In the genomic region with DNA sequence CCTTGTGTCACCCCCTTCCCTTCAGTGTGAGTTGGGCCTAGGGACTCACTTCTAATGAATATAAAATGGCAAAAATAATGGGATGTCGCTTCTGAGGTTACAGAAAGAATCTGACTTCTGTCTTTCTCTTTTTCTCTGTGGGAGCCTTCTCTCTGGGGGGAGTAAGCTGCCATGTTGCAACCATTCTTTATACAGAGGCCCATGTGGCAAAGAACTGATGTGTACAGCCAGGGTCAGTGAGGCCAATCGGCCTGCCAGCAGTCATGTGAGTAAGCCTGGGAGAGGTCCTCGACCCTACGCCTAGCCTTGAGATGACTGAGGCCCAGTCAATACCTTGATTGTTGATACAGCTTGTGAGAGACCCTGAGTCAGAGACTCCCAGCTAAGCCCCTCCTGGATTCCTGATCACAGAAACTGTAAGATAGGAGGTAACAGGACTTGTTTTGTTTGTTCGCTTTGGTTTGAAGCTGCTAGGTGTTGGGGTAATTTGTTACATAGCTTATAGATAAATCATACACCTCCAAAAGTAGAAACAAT, we compare ENCODE assay signal across 1 cellular context.
TF ChIP-seq lines count a peak whose summit lies in the region.

No MANE protein-coding gene starts in this region.

TF ChIP-seq in IMR-90, 13 proteins besides CTCF, POLR2A, EP300 and RAD21:
- TF ChIP-seq RFX5 (IDR thresholded peaks at IDR 0.05; ENCODE audit: low read depth, low read length): no peak
- TF ChIP-seq, protein P1, sequence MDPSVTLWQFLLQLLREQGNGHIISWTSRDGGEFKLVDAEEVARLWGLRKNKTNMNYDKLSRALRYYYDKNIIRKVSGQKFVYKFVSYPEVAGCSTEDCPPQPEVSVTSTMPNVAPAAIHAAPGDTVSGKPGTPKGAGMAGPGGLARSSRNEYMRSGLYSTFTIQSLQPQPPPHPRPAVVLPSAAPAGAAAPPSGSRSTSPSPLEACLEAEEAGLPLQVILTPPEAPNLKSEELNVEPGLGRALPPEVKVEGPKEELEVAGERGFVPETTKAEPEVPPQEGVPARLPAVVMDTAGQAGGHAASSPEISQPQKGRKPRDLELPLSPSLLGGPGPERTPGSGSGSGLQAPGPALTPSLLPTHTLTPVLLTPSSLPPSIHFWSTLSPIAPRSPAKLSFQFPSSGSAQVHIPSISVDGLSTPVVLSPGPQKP (IDR thresholded peaks at IDR 0.05; ENCODE audit: borderline replicate concordance, low read depth, low read length): no peak
- no peak for TF ChIP-seq MAZ (IDR thresholded peaks at IDR 0.05; ENCODE audit: borderline replicate concordance, low read depth, low read length)
- TF ChIP-seq MXI1 (IDR thresholded peaks at IDR 0.05; ENCODE audit: borderline replicate concordance, low read depth, low read length): no peak
- TF ChIP-seq NFE2L2 (IDR thresholded peaks at IDR 0.05; ENCODE audit: low read depth, low read length): no peak
- TF ChIP-seq CEBPB (IDR thresholded peaks at IDR 0.05; ENCODE audit: low read depth, low read length): peak; percentile 41; the same call in 1 of the 2 replicates
- TF ChIP-seq FOS (IDR thresholded peaks at IDR 0.05; ENCODE audit: low read depth, low read length): no peak
- TF ChIP-seq, protein P2, sequence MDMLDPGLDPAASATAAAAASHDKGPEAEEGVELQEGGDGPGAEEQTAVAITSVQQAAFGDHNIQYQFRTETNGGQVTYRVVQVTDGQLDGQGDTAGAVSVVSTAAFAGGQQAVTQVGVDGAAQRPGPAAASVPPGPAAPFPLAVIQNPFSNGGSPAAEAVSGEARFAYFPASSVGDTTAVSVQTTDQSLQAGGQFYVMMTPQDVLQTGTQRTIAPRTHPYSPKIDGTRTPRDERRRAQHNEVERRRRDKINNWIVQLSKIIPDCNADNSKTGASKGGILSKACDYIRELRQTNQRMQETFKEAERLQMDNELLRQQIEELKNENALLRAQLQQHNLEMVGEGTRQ (IDR thresholded peaks at IDR 0.05; ENCODE audit: low read depth, low read length): 0 out of 2 replicates have a peak, but pooled peaks have one; percentile 13
- TF ChIP-seq BHLHE40 (IDR thresholded peaks at IDR 0.05; ENCODE audit: low read depth, low read length): peak; percentile 76
